Comparison of ENCODE assay signal across 10 cellular contexts in genomic region chr3:66372681-66373350, GRCh38.
DNase-seq lines count a peak whose midpoint lies in the region; ATAC-seq and TF ChIP-seq lines count a peak whose summit lies in the region.
"Had no signal": no experiment of that assay in that cellular context is flagged by ENCODE, and none has a peak within 500 bp of the region (broad histone marks: within the 10 kb centered on the region; RNA-seq: fewer than 3 reads in every experiment).

No MANE protein-coding gene starts in this region.

- no peak overlapping the region for H3K4me3 ChIP-seq in GM23248
- H3K4me3 ChIP-seq in foreskin fibroblast (ENCODE audit: low read depth in 1 of 2, low read length in 2 of 2), result no peak overlapping the region
- H3K4me3 ChIP-seq in smooth muscle cell, result no peak overlapping the region
- H3K4me3 ChIP-seq: skin epidermis had no signal

- H3K4me2 ChIP-seq in GM23248 (ENCODE audit: unreplicated experiment) (no peak overlapping the region), smooth muscle cell (no peak overlapping the region)

- H3K79me2 ChIP-seq in GM23248 (ENCODE audit: insufficient read depth) (no peaks in the 10 kb centered on the region), smooth muscle cell (ENCODE audit: low read depth) (no peaks in the 10 kb centered on the region)

- no peak overlapping the region for H3K9ac ChIP-seq in GM23248
- H3K9ac ChIP-seq in smooth muscle cell (ENCODE audit: low read depth), result no peak overlapping the region

- H3K9me3 ChIP-seq in GM23248 (ENCODE audit: low read depth), result no peaks in the 10 kb centered on the region
- no peaks in the 10 kb centered on the region for H3K9me3 ChIP-seq in smooth muscle cell (replicated peaks; ENCODE audit: low read depth)

- H3K4me1 Mint-ChIP-seq in T-cell, result peaks cover 3 to 32% (median 19%) of the 10 kb centered on the region in 3 donors

- no peaks in the 10 kb centered on the region for H3K9me2 ChIP-seq in GM23248 (ENCODE audit: insufficient read depth)

- CTCF ChIA-PET in T-cell (lab: Charles Lee), result interaction anchor here (0.7 to 1.6 kb wide), 7 partner anchors 9 to 119 kb away, joined by 3 to 9 read pairs (median 5); no protein-coding TSS in a partner anchor

- no peaks in the 10 kb centered on the region for H3K27me3 Mint-ChIP-seq in T-cell
- H3K27me3 Mint-ChIP-seq: activated naive CD4-positive, alpha-beta T cell treated with anti-CD3 and anti-CD28 coated beads, Interleukin-2, amount 50 U/mL, for 24 hours had no signal

- H3K36me3 Mint-ChIP-seq in T-cell, result peaks cover 54% of the 10 kb centered on the region

- no peak overlapping the region for H3K4me3 Mint-ChIP-seq in T-cell
- H3K4me3 Mint-ChIP-seq: activated naive CD4-positive, alpha-beta T cell treated with anti-CD3 and anti-CD28 coated beads, Interleukin-2, amount 50 U/mL, for 24 hours had no signal

- no peaks in the 10 kb centered on the region for H3F3A ChIP-seq in GM23248 (ENCODE audit: insufficient read depth)
- no peaks in the 10 kb centered on the region for H3F3A ChIP-seq in smooth muscle cell (ENCODE audit: low read depth)

- H4K20me1 ChIP-seq in GM23248 (ENCODE audit: insufficient read depth) (no peaks in the 10 kb centered on the region), smooth muscle cell (ENCODE audit: low read depth) (peaks cover 7% of the 10 kb centered on the region)

- peak; percentile 45 to 68 (median 62) for ATAC-seq in T-cell (replicated peaks in 1 of 4)
- no peak for ATAC-seq in HG03039 (IDR thresholded peaks at IDR 0.05; ENCODE audit: unreplicated experiment)
- no peak for ATAC-seq in HG03342 (IDR thresholded peaks at IDR 0.05; ENCODE audit: unreplicated experiment)

- H3K36me3 ChIP-seq in GM23248 (ENCODE audit: low read depth) (peaks cover 4% of the 10 kb centered on the region; the same call in 1 of the 2 replicates), smooth muscle cell (ENCODE audit: low read depth) (no peaks in the 10 kb centered on the region)

- H3K4me1 ChIP-seq in GM23248 (ENCODE audit: insufficient read depth) (peaks cover 6% of the 10 kb centered on the region; the same call in 1 of the 2 replicates), smooth muscle cell (ENCODE audit: low read depth) (no peaks in the 10 kb centered on the region)

- TF ChIP-seq CTCF in foreskin fibroblast (IDR thresholded peaks at IDR 0.05; ENCODE audit: low read depth, low read length) (peak; percentile 26), smooth muscle cell (IDR thresholded peaks at IDR 0.05; ENCODE audit: borderline replicate concordance, insufficient read depth, poor library complexity, severe bottlenecking) (peak; percentile 8)

- POLR2A ChIA-PET in T-cell (lab: Charles Lee), result no interaction called here

- no peak overlapping the region for H2AFZ ChIP-seq in GM23248
- H2AFZ ChIP-seq in smooth muscle cell (ENCODE audit: low read depth), result no peak overlapping the region

- no peak overlapping the region for H3K27ac ChIP-seq in GM23248
- H3K27ac ChIP-seq in smooth muscle cell (ENCODE audit: low read depth), result no peak overlapping the region

- 75 to 76% methylated on average over 18 of the region's 18 CpGs for WGBS in GM23248 (ENCODE audit: low coverage in 1 of 2, low lambda C conversion rate in 2 of 2, missing lambda C conversion rate in 2 of 2), 2 experiments
- WGBS in smooth muscle cell (ENCODE audit: low lambda C conversion rate), result 69% methylated on average over 18 of the region's 18 CpGs

- no peaks in the 10 kb centered on the region for H3K27me3 ChIP-seq in GM23248 (replicated peaks; ENCODE audit: insufficient read depth)
- H3K27me3 ChIP-seq in smooth muscle cell (ENCODE audit: low read depth), result no peaks in the 10 kb centered on the region

- DNase-seq in ACHN (peak; percentile 5), GM23248 (peak; percentile 7), T-cell (peak; percentile 15 to 63 (median 44)), foreskin fibroblast (peak in 1 of 2 donors; percentile 42), smooth muscle cell (lab: John Stamatoyannopoulos, UW; ENCODE audit: unreplicated experiment) (no peak), mucosa of gallbladder (ENCODE audit: low spot score) (no peak)

- in situ Hi-C loops in ACHN (cut with HindIII; ENCODE audit: low pct_ligation_motif_present, low pct_unique_long_range_greater_than_20kb, low sequenced_read_pairs) (no loop called here), GM23248 (cut with MboI) (no loop called here)

- H3K9me3 Mint-ChIP-seq in T-cell, result no peaks in the 10 kb centered on the region
- H3K9me3 Mint-ChIP-seq: activated naive CD4-positive, alpha-beta T cell treated with anti-CD3 and anti-CD28 coated beads, Interleukin-2, amount 50 U/mL, for 24 hours had no signal

- H3K27ac Mint-ChIP-seq in T-cell, result peak overlapping the region; percentile 25 to 65
- H3K27ac Mint-ChIP-seq: activated naive CD4-positive, alpha-beta T cell treated with anti-CD3 and anti-CD28 coated beads, Interleukin-2, amount 50 U/mL, for 24 hours had no signal

Comparison
In these comparisons a context has a peak if more than half of its experiments do, and no peak if none do; other contexts are left out.
1. DNase-seq: peak in ACHN (single experiment), GM23248 (single experiment) and T-cell (34 of 34); none in smooth muscle cell (single experiment) and mucosa of gallbladder (single experiment).
2. ATAC-seq: peak in T-cell (4 of 4); none in HG03039 (single experiment) and HG03342 (single experiment).